ENCODE assay signal across 18 cellular contexts in the genomic region with DNA sequence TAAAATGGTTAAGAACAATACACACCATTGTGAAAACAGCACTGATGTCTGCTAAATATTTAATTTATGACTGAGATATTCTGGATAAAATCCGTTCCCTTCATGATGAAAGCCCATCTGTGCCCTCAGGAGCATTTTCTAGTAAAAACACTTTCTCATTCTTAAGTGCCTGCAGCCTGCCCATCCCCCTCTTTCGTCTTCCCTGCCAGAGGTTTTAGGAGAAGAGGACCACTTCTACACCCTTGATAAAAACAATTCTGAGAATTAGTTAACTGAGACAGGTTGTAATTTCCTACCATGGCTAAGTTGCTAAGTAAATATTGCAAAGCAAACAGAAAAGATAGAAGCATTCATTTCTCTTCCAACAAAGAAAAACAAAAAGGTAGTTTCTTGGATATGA.
A peak's percentile ranks its signal among the peaks of the same experiment; 100 is the strongest.
DNase-seq lines count a peak whose midpoint lies in the region; ATAC-seq and TF ChIP-seq lines count a peak whose summit lies in the region.
"Had no signal": no experiment of that assay in that cellular context is flagged by ENCODE, and none has a peak within 500 bp of the region (broad histone marks: within the 10 kb centered on the region; RNA-seq: fewer than 3 reads in every experiment).

No MANE protein-coding gene starts in this region.

- no peak for ATAC-seq in GM21526 (IDR thresholded peaks at IDR 0.05; ENCODE audit: low FRiP score, unreplicated experiment)
- ATAC-seq: A549 had no signal

- peaks cover 10% of the 10 kb centered on the region for H3K4me1 ChIP-seq in neural progenitor cell
- H3K4me1 ChIP-seq: A549, SJSA1 had no signal

- TF ChIP-seq CTCF in neural progenitor cell (IDR thresholded peaks at IDR 0.05): no peak

- H3K4me1 Mint-ChIP-seq in neural progenitor cell: no peaks in the 10 kb centered on the region
- H3K4me1 Mint-ChIP-seq: B cell, CD14-positive monocyte had no signal

- no peaks in the 10 kb centered on the region for H3K36me3 ChIP-seq in neural progenitor cell
- H3K36me3 ChIP-seq: SJSA1 had no signal

- H2AFZ ChIP-seq in neural progenitor cell (replicated peaks): peak overlapping the region; percentile 30

- peak; percentile 46 for DNase-seq in DMS53 treated with DMSO at 0.1 percent for 48 hours (lab: John Stamatoyannopoulos, UW; ENCODE audit: unreplicated experiment)
- peak; percentile 28 for DNase-seq in NCI-H187 treated with DMSO at 0.1 percent for 48 hours (lab: John Stamatoyannopoulos, UW)
- DNase-seq in NCI-H748 (lab: John Stamatoyannopoulos, UW; ENCODE audit: unreplicated experiment): peak; percentile 81
- no peak for DNase-seq in neural progenitor cell (ENCODE audit: low spot score)
- DNase-seq in NCI-H1930 (lab: John Stamatoyannopoulos, UW): no peak
- no peak for DNase-seq in inferior parietal cortex (ENCODE audit: extremely low spot score)
- DNase-seq: KG1, NCI-H1105, NCI-H1694, NCI-H2107, NCI-H226, NCI-H526 treated with DMSO at 0.1 percent for 48 hours, T-helper 9 cell had no signal

- no peak overlapping the region for H3K4me3 Mint-ChIP-seq in neural progenitor cell
- H3K4me3 Mint-ChIP-seq: B cell, CD14-positive monocyte had no signal

- H3K4me2 ChIP-seq in neural progenitor cell: peak overlapping the region; percentile 27
- H3K4me2 ChIP-seq: A549 had no signal

- H4K20me1 ChIP-seq in neural progenitor cell (ENCODE audit: low read depth): no peaks in the 10 kb centered on the region

- H3K9me3 ChIP-seq in neural progenitor cell (ENCODE audit: low read depth): no peaks in the 10 kb centered on the region
- H3K9me3 ChIP-seq: A549, SJSA1 had no signal

- no peak overlapping the region for H3K9ac ChIP-seq in neural progenitor cell

- H3K9me3 Mint-ChIP-seq in neural progenitor cell: no peaks in the 10 kb centered on the region

- H3F3A ChIP-seq in neural progenitor cell (ENCODE audit: low read depth): no peaks in the 10 kb centered on the region

- H3K27ac ChIP-seq in neural progenitor cell: no peak overlapping the region
- H3K27ac ChIP-seq: A549, SJSA1 had no signal

- H3K27me3 Mint-ChIP-seq in neural progenitor cell (ENCODE audit: insufficient read depth, low read depth): no peaks in the 10 kb centered on the region
- H3K27me3 Mint-ChIP-seq: B cell had no signal

- H3K27me3 ChIP-seq in neural progenitor cell: no peaks in the 10 kb centered on the region
- H3K27me3 ChIP-seq: SJSA1 had no signal

- H3K36me3 Mint-ChIP-seq in neural progenitor cell: no peaks in the 10 kb centered on the region
- H3K36me3 Mint-ChIP-seq: CD14-positive monocyte had no signal

- H3K79me2 ChIP-seq in neural progenitor cell (ENCODE audit: low read depth): no peaks in the 10 kb centered on the region

- H3K27ac Mint-ChIP-seq in neural progenitor cell: no peak overlapping the region
- H3K27ac Mint-ChIP-seq: B cell, CD14-positive monocyte had no signal

- H3K4me3 ChIP-seq in neural progenitor cell: no peak overlapping the region
- H3K4me3 ChIP-seq: A549, SJSA1 had no signal

Comparison
In these comparisons a context has a peak if more than half of its experiments do, and no peak if none do; other contexts are left out.
1. DNase-seq: peak in DMS53 treated with DMSO at 0.1 percent for 48 hours (single experiment), NCI-H187 treated with DMSO at 0.1 percent for 48 hours (single experiment) and NCI-H748 (single experiment); none in neural progenitor cell (single experiment), NCI-H1930 (0 of 2) and inferior parietal cortex (single experiment).